Comparison of ENCODE assay signal across 17 cellular contexts in the genomic region with DNA sequence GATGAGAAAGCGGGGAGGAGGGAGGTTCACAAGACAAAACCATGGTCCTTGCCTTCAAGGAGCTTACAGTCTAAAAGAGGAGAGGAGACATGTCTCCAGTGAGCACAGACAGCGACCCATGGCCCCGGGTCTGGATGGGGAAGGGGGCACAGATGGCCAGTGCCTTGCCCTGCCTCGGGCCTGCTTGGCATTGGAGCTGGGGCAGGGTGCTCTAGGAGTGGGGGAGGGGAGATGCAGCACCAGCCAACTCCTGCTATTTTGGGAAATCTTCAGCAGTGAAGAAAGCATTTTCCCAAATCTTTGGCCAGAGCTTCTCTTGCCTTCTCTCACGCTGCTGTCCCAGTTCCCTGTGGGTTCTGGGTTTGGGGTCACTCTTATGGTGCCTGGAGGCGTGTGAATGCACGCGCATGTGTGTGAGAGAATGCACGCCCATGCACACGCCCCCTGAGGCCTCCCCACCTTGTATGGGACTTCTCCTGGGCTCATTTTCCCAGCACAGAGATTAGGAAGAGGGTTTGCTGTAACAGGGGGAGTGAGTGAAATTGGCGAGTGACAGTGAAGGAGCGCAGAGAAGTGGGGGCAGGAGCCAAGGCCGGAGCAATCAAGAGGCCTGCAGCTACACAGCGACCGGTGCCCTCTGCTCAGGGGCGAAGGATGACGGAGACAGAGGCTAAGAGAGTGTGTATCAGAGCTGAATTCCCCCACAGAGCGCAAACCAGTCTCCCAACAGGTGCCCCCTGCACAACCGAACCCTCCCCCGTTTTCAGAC.
"Had no signal": no experiment of that assay in that cellular context is flagged by ENCODE, and none has a peak within 500 bp of the region (broad histone marks: within the 10 kb centered on the region; RNA-seq: fewer than 3 reads in every experiment).

No MANE protein-coding gene starts in this region.

- ATAC-seq: activated CD8-positive, alpha-beta T cell treated with anti-CD3 and anti-CD28 coated beads, Interleukin-2, amount 10 ng/mL, durations not matched to agents 7 days and 5 days; activated naive CD4-positive, alpha-beta T cell treated with anti-CD3 and anti-CD28 coated beads, Interleukin-2, amount 50 U/mL, for 72 hours; activated T-helper 17 cell treated with anti-CD3 and anti-CD28 coated beads, Interleukin-2, amount 50 U/mL, for 72 hours; stimulated activated effector memory CD8-positive, alpha-beta T cell treated with anti-CD3 and anti-CD28 coated beads, Interleukin-12 subunit alpha, Interleukin-12 subunit beta, amount 100 ng/mL, for 72 hours; stimulated activated naive CD8-positive, alpha-beta T cell treated with anti-CD3 and anti-CD28 coated beads, Interleukin-15, amount 100 ng/mL, for 72 hours had no signal

- H3K36me3 Mint-ChIP-seq: activated naive CD4-positive, alpha-beta T cell treated with anti-CD3 and anti-CD28 coated beads, Interleukin-2, amount 50 U/mL, for 72 hours; stimulated activated effector memory CD8-positive, alpha-beta T cell treated with anti-CD3 and anti-CD28 coated beads, Interleukin-12 subunit alpha, Interleukin-12 subunit beta, amount 100 ng/mL, for 72 hours had no signal

- H3K27me3 ChIP-seq: ascending aorta, left lung, vagina had no signal

- FAIRE-seq: kidney had no signal

- H3K4me3 ChIP-seq: ascending aorta, left lung, vagina had no signal

- DNase-seq: activated CD4-positive, alpha-beta T cell treated with anti-CD3 and anti-CD28 coated beads for 1 hour; activated CD4-positive, alpha-beta T cell treated with anti-CD3 and anti-CD28 coated beads, Interleukin-2, amount 50 U/mL, for 1 hour; activated CD8-positive, alpha-beta T cell treated with anti-CD3 and anti-CD28 coated beads, Interleukin-2, amount 10 ng/mL, durations not matched to agents 7 days and 5 days; cortex of kidney; kidney; left lung; occipital lobe; stimulated activated CD4-positive, alpha-beta T cell treated with anti-CD3 and anti-CD28 coated beads, Interleukin-12 subunit alpha, Interleukin-12 subunit beta, amount 100 ng/mL, for 4 hours; stimulated activated naive CD8-positive, alpha-beta T cell treated with anti-CD3 and anti-CD28 coated beads, Interleukin-15, amount 100 ng/mL, for 72 hours; T-helper 9 cell; trophoblast cell had no signal

- H3K27ac ChIP-seq: epithelial cell of prostate, left lung had no signal

- H3K4me3 Mint-ChIP-seq: activated CD8-positive, alpha-beta T cell treated with anti-CD3 and anti-CD28 coated beads, Interleukin-2, amount 10 ng/mL, durations not matched to agents 7 days and 5 days; activated T-helper 17 cell treated with anti-CD3 and anti-CD28 coated beads, Interleukin-2, amount 50 U/mL, for 72 hours; stimulated activated effector memory CD8-positive, alpha-beta T cell treated with anti-CD3 and anti-CD28 coated beads, Interleukin-12 subunit alpha, Interleukin-12 subunit beta, amount 100 ng/mL, for 72 hours; stimulated activated naive CD8-positive, alpha-beta T cell treated with anti-CD3 and anti-CD28 coated beads, Interleukin-15, amount 100 ng/mL, for 72 hours had no signal

- H3K9me3 ChIP-seq: ascending aorta, left lung, vagina had no signal

- H3K27ac Mint-ChIP-seq: activated CD8-positive, alpha-beta T cell treated with anti-CD3 and anti-CD28 coated beads, Interleukin-2, amount 10 ng/mL, durations not matched to agents 7 days and 5 days; activated naive CD4-positive, alpha-beta T cell treated with anti-CD3 and anti-CD28 coated beads, Interleukin-2, amount 50 U/mL, for 72 hours; activated T-helper 17 cell treated with anti-CD3 and anti-CD28 coated beads, Interleukin-2, amount 50 U/mL, for 72 hours; stimulated activated effector memory CD8-positive, alpha-beta T cell treated with anti-CD3 and anti-CD28 coated beads, Interleukin-12 subunit alpha, Interleukin-12 subunit beta, amount 100 ng/mL, for 72 hours; stimulated activated naive CD8-positive, alpha-beta T cell treated with anti-CD3 and anti-CD28 coated beads, Interleukin-15, amount 100 ng/mL, for 72 hours had no signal

- H3K36me3 ChIP-seq: ascending aorta, left lung, vagina had no signal

- H3K4me1 Mint-ChIP-seq: activated T-helper 17 cell treated with anti-CD3 and anti-CD28 coated beads, Interleukin-2, amount 50 U/mL, for 72 hours; stimulated activated effector memory CD8-positive, alpha-beta T cell treated with anti-CD3 and anti-CD28 coated beads, Interleukin-12 subunit alpha, Interleukin-12 subunit beta, amount 100 ng/mL, for 72 hours; stimulated activated naive CD8-positive, alpha-beta T cell treated with anti-CD3 and anti-CD28 coated beads, Interleukin-15, amount 100 ng/mL, for 72 hours had no signal

- H3K9me3 Mint-ChIP-seq: activated naive CD4-positive, alpha-beta T cell treated with anti-CD3 and anti-CD28 coated beads, Interleukin-2, amount 50 U/mL, for 72 hours; activated T-helper 17 cell treated with anti-CD3 and anti-CD28 coated beads, Interleukin-2, amount 50 U/mL, for 72 hours; stimulated activated effector memory CD8-positive, alpha-beta T cell treated with anti-CD3 and anti-CD28 coated beads, Interleukin-12 subunit alpha, Interleukin-12 subunit beta, amount 100 ng/mL, for 72 hours; stimulated activated naive CD8-positive, alpha-beta T cell treated with anti-CD3 and anti-CD28 coated beads, Interleukin-15, amount 100 ng/mL, for 72 hours had no signal
